19 cellular contexts compared by ENCODE assay signal in genomic region chr11:48082771-48083170, GRCh38.
DNase-seq lines count a peak whose midpoint lies in the region; ATAC-seq, FAIRE-seq and TF ChIP-seq lines count a peak whose summit lies in the region.
"Had no signal": no experiment of that assay in that cellular context is flagged by ENCODE, and none has a peak within 500 bp of the region (broad histone marks: within the 10 kb centered on the region; RNA-seq: fewer than 3 reads in every experiment).

No MANE protein-coding gene starts in this region.

- POLR2A ChIA-PET in HepG2 (lab: Yijun Ruan, JAX) = no interaction called here
- POLR2A ChIA-PET in MCF 10A (lab: Yijun Ruan, JAX) = interaction anchor here (0.7 kb wide), 1 partner anchor 103 kb away, joined by 3 read pairs; no protein-coding TSS in a partner anchor

- H3K4me1 ChIP-seq in HepG2 (ENCODE audit: insufficient read depth, low read length) = peaks cover 21% of the 10 kb centered on the region

- ATAC-seq in activated CD8-positive, alpha-beta memory T cell treated with anti-CD3 and anti-CD28 coated beads, Interleukin-2, amount 10 ng/mL, durations not matched to agents 7 days and 5 days = peak; percentile 30
- ATAC-seq in HepG2 = no peak
- ATAC-seq in stimulated activated effector memory CD8-positive, alpha-beta T cell treated with anti-CD3 and anti-CD28 coated beads, Interleukin-12 subunit alpha, Interleukin-12 subunit beta, amount 100 ng/mL, for 72 hours = no peak
- no peak for ATAC-seq in HG03159 (IDR thresholded peaks at IDR 0.05; ENCODE audit: unreplicated experiment)
- ATAC-seq: A549 had no signal

- no peaks in the 10 kb centered on the region for H3K9me3 Mint-ChIP-seq in activated CD8-positive, alpha-beta memory T cell treated with anti-CD3 and anti-CD28 coated beads, Interleukin-2, amount 10 ng/mL, durations not matched to agents 7 days and 5 days (ENCODE audit: low read depth)
- H3K9me3 Mint-ChIP-seq in activated T-helper 1 cell treated with anti-CD3 and anti-CD28 coated beads, Interleukin-12 subunit alpha, Interleukin-12 subunit beta, Interleukin-2, Interleukin-4 antibody, amounts not matched to agents 30 ng/mL and 10 ng/mL and 1 ng/mL, durations not matched to agents 14 hours and 24 hours and 36 hours = no peaks in the 10 kb centered on the region
- no peaks in the 10 kb centered on the region for H3K9me3 Mint-ChIP-seq in stimulated activated effector memory CD8-positive, alpha-beta T cell treated with anti-CD3 and anti-CD28 coated beads, Interleukin-12 subunit alpha, Interleukin-12 subunit beta, amount 100 ng/mL, for 72 hours
- no peaks in the 10 kb centered on the region for H3K9me3 Mint-ChIP-seq in MCF 10A (ENCODE audit: unreplicated experiment)
- H3K9me3 Mint-ChIP-seq: H9 had no signal

- H3K4me3 ChIP-seq in HepG2 (replicated peaks in 1 of 3; ENCODE audit: insufficient read depth in 1 of 3, low read depth in 2 of 3, low read length in 3 of 3) = no peak overlapping the region
- H3K4me3 ChIP-seq: A549, GM23248, Peyer's patch had no signal

- CTCF ChIA-PET in activated CD8-positive, alpha-beta memory T cell treated with anti-CD3 and anti-CD28 coated beads, Interleukin-2, amount 10 ng/mL, durations not matched to agents 7 days and 5 days (lab: Charles Lee) = no interaction called here
- CTCF ChIA-PET in HepG2 (lab: Yijun Ruan, JAX; ENCODE audit: low intra/inter-chr PET ratio, low total read pairs) = no interaction called here
- CTCF ChIA-PET in MCF 10A (lab: Yijun Ruan, JAX) = interaction anchor here (0.8 kb wide), 1 partner anchor 28 kb away, joined by 5 read pairs; no protein-coding TSS in a partner anchor

- DNase-seq in activated CD8-positive, alpha-beta memory T cell treated with anti-CD3 and anti-CD28 coated beads, Interleukin-2, amount 10 ng/mL, durations not matched to agents 7 days and 5 days = no peak
- no peak for DNase-seq in activated CD8-positive, alpha-beta memory T cell treated with anti-CD3 and anti-CD28 coated beads, Interleukin-2, amount 50 U/mL, for 4 hours
- no peak for DNase-seq in activated T-helper 1 cell treated with anti-CD3 and anti-CD28 coated beads, Interleukin-12 subunit alpha, Interleukin-12 subunit beta, Interleukin-2, Interleukin-4 antibody, amounts not matched to agents 30 ng/mL and 10 ng/mL and 1 ng/mL, durations not matched to agents 14 hours and 24 hours and 36 hours (ENCODE audit: low spot score)
- DNase-seq in HepG2 (ENCODE audit: low spot score) (no peak), epidermal melanocyte (ENCODE audit: insufficient read length, low spot score) (no peak), MCF 10A (ENCODE audit: unreplicated experiment) (no peak)
- DNase-seq in stimulated activated effector memory CD8-positive, alpha-beta T cell treated with anti-CD3 and anti-CD28 coated beads, Interleukin-12 subunit alpha, Interleukin-12 subunit beta, amount 100 ng/mL, for 72 hours (ENCODE audit: low spot score in 2 of 2) = no peak
- DNase-seq: DMS79, H9, KG1, NCI-H1417, NCI-H1694 treated with DMSO at 0.1 percent for 48 hours, NCI-H446, NCI-H526 had no signal

- intact Hi-C loops in activated T-helper 1 cell treated with anti-CD3 and anti-CD28 coated beads, Interleukin-12 subunit alpha, Interleukin-12 subunit beta, Interleukin-2, Interleukin-4 antibody, amounts not matched to agents 30 ng/mL and 10 ng/mL and 1 ng/mL, durations not matched to agents 14 hours and 24 hours and 36 hours (cut with micrococcal nuclease) = loop anchor here (2.0 kb wide), 1 partner anchor 14 kb away; no protein-coding TSS in a partner anchor
- intact Hi-C loops in HepG2 (cut with micrococcal nuclease; ENCODE audit: unreplicated experiment) (no loop called here), MCF 10A (cut with micrococcal nuclease) (no loop called here)

- no peaks in the 10 kb centered on the region for H3K9me3 ChIP-seq in HepG2 (ENCODE audit: low read length)
- H3K9me3 ChIP-seq: A549, Peyer's patch had no signal

- H3K36me3 ChIP-seq in HepG2 (replicated peaks in 1 of 2; ENCODE audit: control insufficient read depth in 1 of 2, insufficient read depth in 2 of 2, low read length in 2 of 2) = no peaks in the 10 kb centered on the region
- H3K36me3 ChIP-seq: Peyer's patch had no signal

- no peak for TF ChIP-seq RAD21 in HepG2 (CRISPR knock-in tag; IDR thresholded peaks at IDR 0.05)

- H3K9ac ChIP-seq in HepG2 (ENCODE audit: insufficient read depth, low read depth, low read length) = no peak overlapping the region
- H3K9ac ChIP-seq: GM23248 had no signal

- TF ChIP-seq EP300 in HepG2 (IDR thresholded peaks at IDR 0.05; ENCODE audit: low read depth in 2 of 2, low read length in 2 of 2) (no peak), HepG2 (CRISPR knock-in tag; IDR thresholded peaks at IDR 0.05; ENCODE audit: borderline replicate concordance) (no peak)

- no peak for FAIRE-seq in HepG2 (lab: Jason Lieb, UNC)
- FAIRE-seq: A549 had no signal

- H3K79me2 ChIP-seq in HepG2 (ENCODE audit: insufficient read depth, low read length) = no peaks in the 10 kb centered on the region

- H3K27me3 ChIP-seq in HepG2 (ENCODE audit: control insufficient read depth in 1 of 2, insufficient read depth in 2 of 2, low read length in 2 of 2) = no peaks in the 10 kb centered on the region
- H3K27me3 ChIP-seq: Peyer's patch had no signal

- H3K4me3 Mint-ChIP-seq in activated CD8-positive, alpha-beta memory T cell treated with anti-CD3 and anti-CD28 coated beads, Interleukin-2, amount 10 ng/mL, durations not matched to agents 7 days and 5 days = no peak overlapping the region
- no peak overlapping the region for H3K4me3 Mint-ChIP-seq in activated T-helper 1 cell treated with anti-CD3 and anti-CD28 coated beads, Interleukin-12 subunit alpha, Interleukin-12 subunit beta, Interleukin-2, Interleukin-4 antibody, amounts not matched to agents 30 ng/mL and 10 ng/mL and 1 ng/mL, durations not matched to agents 14 hours and 24 hours and 36 hours
- H3K4me3 Mint-ChIP-seq in stimulated activated effector memory CD8-positive, alpha-beta T cell treated with anti-CD3 and anti-CD28 coated beads, Interleukin-12 subunit alpha, Interleukin-12 subunit beta, amount 100 ng/mL, for 72 hours = no peak overlapping the region
- H3K4me3 Mint-ChIP-seq in MCF 10A (ENCODE audit: unreplicated experiment) = no peak overlapping the region
- H3K4me3 Mint-ChIP-seq: B cell, H9 had no signal

- H2AFZ ChIP-seq in HepG2 (ENCODE audit: low read length) = no peak overlapping the region
- H2AFZ ChIP-seq: GM23248 had no signal

- 77% methylated on average over 2 of the region's 2 CpGs for WGBS in HepG2 (ENCODE audit: low lambda C conversion rate)

- H3K27ac Mint-ChIP-seq in activated CD8-positive, alpha-beta memory T cell treated with anti-CD3 and anti-CD28 coated beads, Interleukin-2, amount 10 ng/mL, durations not matched to agents 7 days and 5 days = peak overlapping the region; percentile 20
- H3K27ac Mint-ChIP-seq in activated T-helper 1 cell treated with anti-CD3 and anti-CD28 coated beads, Interleukin-12 subunit alpha, Interleukin-12 subunit beta, Interleukin-2, Interleukin-4 antibody, amounts not matched to agents 30 ng/mL and 10 ng/mL and 1 ng/mL, durations not matched to agents 14 hours and 24 hours and 36 hours = peak overlapping the region; percentile 29
- H3K27ac Mint-ChIP-seq in stimulated activated effector memory CD8-positive, alpha-beta T cell treated with anti-CD3 and anti-CD28 coated beads, Interleukin-12 subunit alpha, Interleukin-12 subunit beta, amount 100 ng/mL, for 72 hours = peak overlapping the region; percentile 40
- no peak overlapping the region for H3K27ac Mint-ChIP-seq in MCF 10A (ENCODE audit: low read depth, unreplicated experiment)
- H3K27ac Mint-ChIP-seq: B cell had no signal

- BruUV-seq in HepG2 (replicated peaks; lab: Mats Ljungman, UMichigan) (no TSS peak), MCF 10A (replicated peaks; lab: Mats Ljungman, UMichigan) (no TSS peak)

- no peak for TF ChIP-seq CTCF in HepG2 (CRISPR knock-in tag; IDR thresholded peaks at IDR 0.05)
- TF ChIP-seq CTCF in MCF 10A (IDR thresholded peaks at IDR 0.05; ENCODE audit: unreplicated experiment) = no peak

- peaks cover 39% of the 10 kb centered on the region for H3K4me1 Mint-ChIP-seq in activated CD8-positive, alpha-beta memory T cell treated with anti-CD3 and anti-CD28 coated beads, Interleukin-2, amount 10 ng/mL, durations not matched to agents 7 days and 5 days
- peaks cover 67% of the 10 kb centered on the region for H3K4me1 Mint-ChIP-seq in activated T-helper 1 cell treated with anti-CD3 and anti-CD28 coated beads, Interleukin-12 subunit alpha, Interleukin-12 subunit beta, Interleukin-2, Interleukin-4 antibody, amounts not matched to agents 30 ng/mL and 10 ng/mL and 1 ng/mL, durations not matched to agents 14 hours and 24 hours and 36 hours (ENCODE audit: low read depth)
- H3K4me1 Mint-ChIP-seq in stimulated activated effector memory CD8-positive, alpha-beta T cell treated with anti-CD3 and anti-CD28 coated beads, Interleukin-12 subunit alpha, Interleukin-12 subunit beta, amount 100 ng/mL, for 72 hours = peaks cover 65% of the 10 kb centered on the region
- H3K4me1 Mint-ChIP-seq in MCF 10A (ENCODE audit: insufficient read depth, unreplicated experiment) = no peaks in the 10 kb centered on the region

- no peaks in the 10 kb centered on the region for H4K20me1 ChIP-seq in HepG2 (ENCODE audit: insufficient read depth, low read length)

- H3K27ac ChIP-seq in HepG2 (ENCODE audit: extremely low read length, insufficient read depth, low read length) = no peak overlapping the region
- H3K27ac ChIP-seq: A549, Peyer's patch had no signal

- no peaks in the 10 kb centered on the region for H3K27me3 Mint-ChIP-seq in activated CD8-positive, alpha-beta memory T cell treated with anti-CD3 and anti-CD28 coated beads, Interleukin-2, amount 10 ng/mL, durations not matched to agents 7 days and 5 days
- H3K27me3 Mint-ChIP-seq in activated T-helper 1 cell treated with anti-CD3 and anti-CD28 coated beads, Interleukin-12 subunit alpha, Interleukin-12 subunit beta, Interleukin-2, Interleukin-4 antibody, amounts not matched to agents 30 ng/mL and 10 ng/mL and 1 ng/mL, durations not matched to agents 14 hours and 24 hours and 36 hours (ENCODE audit: insufficient read depth) = no peaks in the 10 kb centered on the region
- H3K27me3 Mint-ChIP-seq in MCF 10A (ENCODE audit: insufficient read depth, unreplicated experiment) = no peaks in the 10 kb centered on the region
- H3K27me3 Mint-ChIP-seq: B cell had no signal

- in situ Hi-C loops in HepG2 (cut with HindIII; ENCODE audit: extremely low pct_ligation_motif_present, low pct_unique_long_range_greater_than_20kb) = no loop called here

- H3K36me3 Mint-ChIP-seq in activated CD8-positive, alpha-beta memory T cell treated with anti-CD3 and anti-CD28 coated beads, Interleukin-2, amount 10 ng/mL, durations not matched to agents 7 days and 5 days = peaks cover 21% of the 10 kb centered on the region
- H3K36me3 Mint-ChIP-seq in activated T-helper 1 cell treated with anti-CD3 and anti-CD28 coated beads, Interleukin-12 subunit alpha, Interleukin-12 subunit beta, Interleukin-2, Interleukin-4 antibody, amounts not matched to agents 30 ng/mL and 10 ng/mL and 1 ng/mL, durations not matched to agents 14 hours and 24 hours and 36 hours (ENCODE audit: low read depth) = peaks cover 29% of the 10 kb centered on the region
- H3K36me3 Mint-ChIP-seq in stimulated activated effector memory CD8-positive, alpha-beta T cell treated with anti-CD3 and anti-CD28 coated beads, Interleukin-12 subunit alpha, Interleukin-12 subunit beta, amount 100 ng/mL, for 72 hours = peaks cover 33% of the 10 kb centered on the region
- H3K36me3 Mint-ChIP-seq in MCF 10A (ENCODE audit: insufficient read depth, unreplicated experiment) = no peaks in the 10 kb centered on the region

- H3K4me2 ChIP-seq in HepG2 (ENCODE audit: low read depth, low read length) = no peak overlapping the region
- H3K4me2 ChIP-seq: A549 had no signal

- TF ChIP-seq POLR2A in HepG2 (IDR thresholded peaks at IDR 0.05; ENCODE audit: insufficient read depth in 1 of 2, low read depth in 2 of 2, low read length in 2 of 2) = no peak
